23 cellular contexts compared by ENCODE assay signal in the genomic region with DNA sequence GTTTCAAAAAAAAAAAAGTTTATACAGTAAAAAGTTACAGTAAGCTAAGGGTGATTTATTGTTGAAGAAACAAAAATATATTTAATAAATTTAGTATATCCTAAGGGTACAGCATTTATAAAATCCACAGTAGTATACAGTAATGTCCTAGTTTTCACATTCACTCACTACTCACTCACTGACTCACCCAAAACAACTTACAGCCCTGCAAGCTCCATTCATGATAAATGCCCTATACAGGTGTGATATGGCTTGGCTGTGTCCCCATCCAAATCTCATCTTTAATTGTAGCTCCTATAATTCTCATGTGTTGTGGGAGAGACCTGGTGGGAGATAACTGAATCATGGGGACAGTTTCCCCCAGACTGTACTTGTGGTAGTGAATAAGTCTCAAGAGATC.
"Had no signal": no experiment of that assay in that cellular context is flagged by ENCODE, and none has a peak within 500 bp of the region (broad histone marks: within the 10 kb centered on the region; RNA-seq: fewer than 3 reads in every experiment).

No MANE protein-coding gene starts in this region.

- DNase-seq: dermis blood vessel endothelial cell; dorsolateral prefrontal cortex; effector CD4-positive, alpha-beta T cell; effector memory CD4-positive, alpha-beta T cell; endodermal cell; erythroblast; esophagus squamous epithelium; foreskin fibroblast; foreskin melanocyte; gastrocnemius medialis; glutamatergic neuron; head of caudate nucleus; heart right ventricle; hippocampal formation; left cardiac atrium; left ventricle myocardium superior; lower lobe of right lung; mesenchymal stem cell; mucosa of descending colon; naive B cell had no signal

- ATAC-seq: esophagus mucosa, gastrocnemius medialis, heart right ventricle, left cardiac atrium, left lung, left ventricle myocardium superior, lower lobe of right lung, mucosa of descending colon had no signal

- H3K27ac Mint-ChIP-seq: endodermal cell, mesothelial cell of epicardium, naive B cell had no signal

- H3K4me1 Mint-ChIP-seq: endodermal cell, mesothelial cell of epicardium, naive B cell had no signal

- H3K27me3 Mint-ChIP-seq: naive B cell had no signal

- H3K4me3 Mint-ChIP-seq: endodermal cell, mesothelial cell of epicardium had no signal
